18 cellular contexts compared by ENCODE assay signal in the genomic region with DNA sequence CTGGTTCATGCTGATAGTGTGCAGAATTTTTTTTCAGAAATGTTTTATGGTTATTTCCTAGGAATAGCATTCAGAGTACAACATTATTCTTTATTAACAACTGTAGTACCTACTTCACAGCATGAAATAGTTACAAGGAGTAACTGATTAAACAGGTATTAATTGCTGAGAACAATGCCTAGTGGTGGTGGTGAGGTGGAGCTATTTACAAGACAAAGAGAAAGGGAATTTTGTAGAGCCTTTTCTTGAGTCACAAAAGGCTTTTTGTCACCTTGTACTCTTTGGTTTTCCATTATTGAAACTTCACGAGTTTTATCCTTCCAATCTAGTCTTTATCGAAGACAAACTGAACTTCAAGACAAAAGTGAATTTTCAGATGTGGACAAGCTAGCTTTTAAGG. TPM values are rescaled to one million over a fixed set of nuclear protein-coding genes. Genes with fewer than 3 reads are reported as not detected.
"Had no signal": no experiment of that assay in that cellular context is flagged by ENCODE, and none has a peak within 500 bp of the region (broad histone marks: within the 10 kb centered on the region; RNA-seq: fewer than 3 reads in every experiment).

No MANE protein-coding gene starts in this region.

- H3K36me3 ChIP-seq: ovary had no signal

- H3K9me3 ChIP-seq: colonic mucosa, ovary, thoracic aorta had no signal

- H3K4me1 ChIP-seq: colonic mucosa had no signal

- H3K27ac ChIP-seq: cardiac muscle cell, colonic mucosa, ovary, VCaP had no signal

- H3K27me3 ChIP-seq: cardiac muscle cell, colonic mucosa, ovary had no signal

- DNase-seq: activated CD4-positive, alpha-beta T cell treated with anti-CD3 and anti-CD28 coated beads for 4 hours; activated CD8-positive, alpha-beta memory T cell treated with anti-CD3 and anti-CD28 coated beads, Interleukin-2, amount 50 U/mL, for 48 hours; activated CD8-positive, alpha-beta T cell treated with anti-CD3 and anti-CD28 coated beads, Interleukin-2, amount 10 ng/mL, durations not matched to agents 7 days and 5 days; activated naive CD4-positive, alpha-beta T cell; colonic mucosa; effector memory CD4-positive, alpha-beta T cell; islet precursor cell; left ventricle myocardium superior; mesenchymal stem cell; ovary; stimulated activated CD4-positive, alpha-beta T cell treated with anti-CD3 and anti-CD28 coated beads, Interleukin-4, amount 100 ng/mL, for 1 hour; stimulated activated CD8-positive, alpha-beta memory T cell treated with anti-CD3 and anti-CD28 coated beads, Interleukin-4, amount 100 ng/mL, for 48 hours; stimulated activated naive CD8-positive, alpha-beta T cell treated with anti-CD3 and anti-CD28 coated beads, Interleukin-15, Interleukin-2, amounts not matched to agents 100 U/mL and 50 U/mL, for 24 hours; T1000 had no signal

- H3K4me3 ChIP-seq: cardiac muscle cell, colonic mucosa, ovary, thoracic aorta had no signal

RNA-seq across cellular contexts. Expression of a gene that starts 54.9 kb away (rescaled TPM):
- total RNA-seq: activated CD8-positive, alpha-beta T cell treated with anti-CD3 and anti-CD28 coated beads, Interleukin-2, amount 10 ng/mL, durations not matched to agents 7 days and 5 days; activated T-helper 1 cell treated with anti-CD3 and anti-CD28 coated beads, Interleukin-12 subunit alpha, Interleukin-12 subunit beta, Interleukin-2, Interleukin-4 antibody, amounts not matched to agents 30 ng/mL and 10 ng/mL and 1 ng/mL, durations not matched to agents 14 hours and 24 hours and 36 hours had no signal
